Comparison of ENCODE assay signal across 21 cellular contexts in genomic region chr7:87810726-87811125, GRCh38.
"Had no signal": no experiment of that assay in that cellular context is flagged by ENCODE, and none has a peak within 500 bp of the region (broad histone marks: within the 10 kb centered on the region; RNA-seq: fewer than 3 reads in every experiment).

No MANE protein-coding gene starts in this region.

- H3K4me1 ChIP-seq: heart left ventricle, left ventricle myocardium inferior, lower lobe of right lung, parathyroid adenoma, prostate gland, right lobe of liver, testis, tibial nerve, upper lobe of right lung, vagina had no signal

- H3K27me3 Mint-ChIP-seq: stimulated activated naive B cell treated with anti-CD40 and anti-IgM and Interleukin-4, amounts not matched to agents 10 μg/mL and 1 μg/mL and 100 μg/mL, for 72 hours; stimulated activated naive CD8-positive, alpha-beta T cell treated with anti-CD3 and anti-CD28 coated beads, Interleukin-15, amount 100 ng/mL, for 72 hours had no signal

- H3K27ac ChIP-seq: coronary artery, heart left ventricle, left ventricle myocardium inferior, lower lobe of right lung, parathyroid adenoma, prostate gland, right lobe of liver, testis, tibial nerve, upper lobe of right lung, vagina had no signal

- H3K36me3 ChIP-seq: heart left ventricle, left ventricle myocardium inferior, lower lobe of right lung, prostate gland, right lobe of liver, tibial nerve, upper lobe of right lung, vagina had no signal

- ATAC-seq: esophagus mucosa; heart left ventricle; left cardiac atrium; lower lobe of right lung; natural killer cell treated with Interleukin-12 subunit alpha and Interleukin-12 subunit beta and Interleukin-15 and Interleukin-18, amount 100 ng/mL, for 72 hours; right lobe of liver; stimulated activated naive B cell treated with anti-CD40 and anti-IgM and Interleukin-4, amounts not matched to agents 10 μg/mL and 1 μg/mL and 100 μg/mL, for 72 hours; stimulated activated naive CD8-positive, alpha-beta T cell treated with anti-CD3 and anti-CD28 coated beads, Interleukin-15, amount 100 ng/mL, for 72 hours; upper lobe of right lung had no signal

- H3K9ac ChIP-seq: parathyroid adenoma had no signal

- H3K9me3 ChIP-seq: heart left ventricle, left ventricle myocardium inferior, lower lobe of right lung, prostate gland, right lobe of liver, testis, tibial nerve, upper lobe of right lung, vagina had no signal

- H2AFZ ChIP-seq: parathyroid adenoma had no signal

- H3K9me3 Mint-ChIP-seq: memory B cell; mesothelial cell of epicardium; natural killer cell treated with Interleukin-12 subunit alpha and Interleukin-12 subunit beta and Interleukin-15 and Interleukin-18, amount 100 ng/mL, for 72 hours; stimulated activated naive B cell treated with anti-CD40 and anti-IgM and Interleukin-4, amounts not matched to agents 10 μg/mL and 1 μg/mL and 100 μg/mL, for 72 hours; stimulated activated naive CD8-positive, alpha-beta T cell treated with anti-CD3 and anti-CD28 coated beads, Interleukin-15, amount 100 ng/mL, for 72 hours had no signal

- H3K36me3 Mint-ChIP-seq: memory B cell; mesothelial cell of epicardium; natural killer cell treated with Interleukin-12 subunit alpha and Interleukin-12 subunit beta and Interleukin-15 and Interleukin-18, amount 100 ng/mL, for 72 hours; stimulated activated naive B cell treated with anti-CD40 and anti-IgM and Interleukin-4, amounts not matched to agents 10 μg/mL and 1 μg/mL and 100 μg/mL, for 72 hours had no signal

- H3K4me3 ChIP-seq: coronary artery, heart left ventricle, left ventricle myocardium inferior, lower lobe of right lung, prostate gland, right lobe of liver, testis, tibial nerve, upper lobe of right lung, vagina had no signal

- DNase-seq: effector CD4-positive, alpha-beta T cell; heart left ventricle; hippocampal formation; left cardiac atrium; left ventricle myocardium inferior; lower lobe of right lung; right lobe of liver; stimulated activated CD4-positive, alpha-beta T cell treated with anti-CD3 and anti-CD28 coated beads, Interleukin-4, amount 100 ng/mL, for 24 hours; stimulated activated naive B cell treated with anti-CD40 and anti-IgM and Interleukin-4, amounts not matched to agents 10 μg/mL and 1 μg/mL and 100 μg/mL, for 72 hours; stimulated activated naive CD8-positive, alpha-beta T cell treated with anti-CD3 and anti-CD28 coated beads, Interleukin-15, amount 100 ng/mL, for 72 hours; testis; upper lobe of right lung had no signal

- H3K4me1 Mint-ChIP-seq: memory B cell; mesothelial cell of epicardium; stimulated activated naive B cell treated with anti-CD40 and anti-IgM and Interleukin-4, amounts not matched to agents 10 μg/mL and 1 μg/mL and 100 μg/mL, for 72 hours; stimulated activated naive CD8-positive, alpha-beta T cell treated with anti-CD3 and anti-CD28 coated beads, Interleukin-15, amount 100 ng/mL, for 72 hours had no signal

- H3K27me3 ChIP-seq: heart left ventricle, right lobe of liver, testis, tibial nerve, upper lobe of right lung, vagina had no signal

- H3K4me3 Mint-ChIP-seq: memory B cell; mesothelial cell of epicardium; natural killer cell treated with Interleukin-12 subunit alpha and Interleukin-12 subunit beta and Interleukin-15 and Interleukin-18, amount 100 ng/mL, for 72 hours; stimulated activated naive B cell treated with anti-CD40 and anti-IgM and Interleukin-4, amounts not matched to agents 10 μg/mL and 1 μg/mL and 100 μg/mL, for 72 hours; stimulated activated naive CD8-positive, alpha-beta T cell treated with anti-CD3 and anti-CD28 coated beads, Interleukin-15, amount 100 ng/mL, for 72 hours had no signal

- H3K79me2 ChIP-seq: parathyroid adenoma had no signal

- H3K27ac Mint-ChIP-seq: memory B cell; mesothelial cell of epicardium; natural killer cell treated with Interleukin-12 subunit alpha and Interleukin-12 subunit beta and Interleukin-15 and Interleukin-18, amount 100 ng/mL, for 72 hours; stimulated activated naive B cell treated with anti-CD40 and anti-IgM and Interleukin-4, amounts not matched to agents 10 μg/mL and 1 μg/mL and 100 μg/mL, for 72 hours; stimulated activated naive CD8-positive, alpha-beta T cell treated with anti-CD3 and anti-CD28 coated beads, Interleukin-15, amount 100 ng/mL, for 72 hours had no signal
